ENCODE assay signal across 1 cellular context in the genomic region with DNA sequence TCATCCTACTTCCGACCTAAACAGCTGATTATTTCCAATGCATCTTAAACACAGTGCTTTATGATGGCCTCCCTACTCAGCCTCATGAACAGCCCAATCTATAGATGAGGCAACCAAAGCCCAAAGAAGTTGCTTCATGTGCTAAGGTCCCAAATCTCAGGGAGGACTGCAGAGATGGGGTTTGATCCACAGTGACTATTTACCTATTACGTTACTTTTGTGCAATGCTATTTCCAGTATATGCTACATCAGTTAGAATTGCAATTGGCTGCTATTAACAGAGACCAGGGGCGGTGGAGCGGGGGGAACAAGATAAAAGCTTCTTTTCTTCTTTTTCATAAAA.
TF ChIP-seq lines count a peak whose summit lies in the region.

No MANE protein-coding gene starts in this region.

TF ChIP-seq in A549, 52 proteins besides CTCF, POLR2A, EP300 and RAD21 (continued from another document):
- TF ChIP-seq, protein P1, sequence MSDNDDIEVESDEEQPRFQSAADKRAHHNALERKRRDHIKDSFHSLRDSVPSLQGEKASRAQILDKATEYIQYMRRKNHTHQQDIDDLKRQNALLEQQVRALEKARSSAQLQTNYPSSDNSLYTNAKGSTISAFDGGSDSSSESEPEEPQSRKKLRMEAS (IDR thresholded peaks at IDR 0.05), result no peak
